ENCODE assay signal across 20 cellular contexts in genomic region chr12:93581370-93581769, GRCh38. TPM values are rescaled to one million over a fixed set of nuclear protein-coding genes. Genes with fewer than 3 reads are reported as not detected.
DNase-seq lines count a peak whose midpoint lies in the region; ATAC-seq, FAIRE-seq and TF ChIP-seq lines count a peak whose summit lies in the region.
"Had no signal": no experiment of that assay in that cellular context is flagged by ENCODE, and none has a peak within 500 bp of the region (broad histone marks: within the 10 kb centered on the region; RNA-seq: fewer than 3 reads in every experiment).

No MANE protein-coding gene starts in this region.

- H2AFZ ChIP-seq in K562 (ENCODE audit: low read depth, low read length), result no peak overlapping the region

- peaks cover 9% of the 10 kb centered on the region for H3K36me3 Mint-ChIP-seq in T-helper 17 cell (ENCODE audit: low read depth)
- H3K36me3 Mint-ChIP-seq in stimulated activated effector memory CD8-positive, alpha-beta T cell treated with anti-CD3 and anti-CD28 coated beads, Interleukin-12 subunit alpha, Interleukin-12 subunit beta, amount 100 ng/mL, for 72 hours, result peaks cover 48% of the 10 kb centered on the region

- 25% methylated on average over 2 of the region's 2 CpGs for WGBS in K562 (ENCODE audit: insufficient coverage, low coverage, missing lambda C conversion rate)

- POLR2A ChIA-PET in K562 (lab: Yijun Ruan, JAX), result interaction anchor here (0.6 to 5.5 kb wide), 5 partner anchors 9 to 521 kb away, joined by 3 to 23 read pairs (median 4); partner anchors contain the start of genes CRADD and SOCS2

- no peak for TF ChIP-seq CTCF in K562 (IDR thresholded peaks at IDR 0.05 in 2 of 3, conservative IDR thresholded peaks at IDR 0.05 in 1 of 3; ENCODE audit: insufficient read depth in 2 of 3, low read depth in 1 of 3, low read length in 3 of 3)

- H4K20me1 ChIP-seq in K562 (replicated peaks; ENCODE audit: control insufficient read depth, insufficient read depth, low read length), result no peaks in the 10 kb centered on the region

- in situ Hi-C loops in K562 (cut with MboI), result no loop called here

- peak overlapping the region; percentile 56 for H3K27ac Mint-ChIP-seq in T-helper 17 cell
- H3K27ac Mint-ChIP-seq in stimulated activated effector memory CD8-positive, alpha-beta T cell treated with anti-CD3 and anti-CD28 coated beads, Interleukin-12 subunit alpha, Interleukin-12 subunit beta, amount 100 ng/mL, for 72 hours, result no peak overlapping the region
- H3K27ac Mint-ChIP-seq: CD8-positive, alpha-beta T cell had no signal

- H3K27ac ChIP-seq in K562 (ENCODE audit: extremely low read depth, low read depth, low read length), result no peak overlapping the region
- H3K27ac ChIP-seq: C4-2B had no signal

- FAIRE-seq in K562 (lab: Jason Lieb, UNC), result no peak
- FAIRE-seq: A204.1, GM12878, HepG2 had no signal

- H3K79me2 ChIP-seq in K562 (ENCODE audit: control insufficient read depth, insufficient read depth, low read length), result peaks cover 28% of the 10 kb centered on the region

- TF ChIP-seq EP300 in K562 (IDR thresholded peaks at IDR 0.05; ENCODE audit: low read length), result no peak

- 0 out of 5 replicates have a peak, but pooled peaks cover 0 to 6% of the 10 kb centered on the region in 2 experiments for H3K4me1 ChIP-seq in K562 (replicated peaks in 1 of 2; ENCODE audit: control insufficient read depth in 2 of 2, insufficient read depth in 2 of 2, low read length in 2 of 2)

- ATAC-seq in T-helper 17 cell (no peak), K562 (no peak)
- no peak for ATAC-seq in stimulated activated effector memory CD8-positive, alpha-beta T cell treated with anti-CD3 and anti-CD28 coated beads, Interleukin-12 subunit alpha, Interleukin-12 subunit beta, amount 100 ng/mL, for 72 hours
- ATAC-seq: CD8-positive, alpha-beta T cell; GM12878; HepG2 had no signal

- no peaks in the 10 kb centered on the region for H3K9me3 ChIP-seq in T-helper 17 cell (ENCODE audit: control insufficient read depth, low read length, poor library complexity, severe bottlenecking)
- H3K9me3 ChIP-seq in K562 (replicated peaks; ENCODE audit: control insufficient read depth, insufficient read depth, low read depth, low read length), result no peaks in the 10 kb centered on the region

- CTCF ChIA-PET in K562 (lab: Yijun Ruan, JAX; ENCODE audit: low intra/inter-chr PET ratio), result no interaction called here

- no peak overlapping the region for H3K4me3 Mint-ChIP-seq in T-helper 17 cell
- no peak overlapping the region for H3K4me3 Mint-ChIP-seq in stimulated activated effector memory CD8-positive, alpha-beta T cell treated with anti-CD3 and anti-CD28 coated beads, Interleukin-12 subunit alpha, Interleukin-12 subunit beta, amount 100 ng/mL, for 72 hours
- H3K4me3 Mint-ChIP-seq: CD8-positive, alpha-beta T cell had no signal

- H3K9me1 ChIP-seq in K562 (ENCODE audit: control insufficient read depth, insufficient read depth, low read length), result no peaks in the 10 kb centered on the region

- no peak overlapping the region for H3K9ac ChIP-seq in K562 (ENCODE audit: insufficient read depth in 1 of 2, low read depth in 2 of 2, low read length in 2 of 2)

- H3K27me3 Mint-ChIP-seq in T-helper 17 cell, result no peaks in the 10 kb centered on the region

- no peak for TF ChIP-seq RAD21 in K562 (CRISPR knock-in tag; conservative IDR thresholded peaks at IDR 0.05 in 1 of 2, IDR thresholded peaks at IDR 0.05 in 1 of 2)

- DNase-seq in T-helper 17 cell (no peak), K562 (ENCODE audit: extremely low read depth in 1 of 4, low spot score in 3 of 4) (no peak), renal cortical epithelial cell (ENCODE audit: low read depth) (peak; percentile 15), NCI-H2227 (lab: John Stamatoyannopoulos, UW; ENCODE audit: unreplicated experiment) (no peak), CD1c-positive myeloid dendritic cell (ENCODE audit: extremely low spot score) (no peak)
- no peak for DNase-seq in stimulated activated effector memory CD8-positive, alpha-beta T cell treated with anti-CD3 and anti-CD28 coated beads, Interleukin-12 subunit alpha, Interleukin-12 subunit beta, amount 100 ng/mL, for 72 hours (ENCODE audit: low spot score in 2 of 2)
- DNase-seq: ACHN; AML-193; CD8-positive, alpha-beta T cell; DMS 273 treated with DMSO at 0.1 percent for 48 hours; DMS53; DND-41; EL; GOT3; H7 had no signal

- no peak overlapping the region for H3K4me2 ChIP-seq in K562 (ENCODE audit: insufficient read depth, low read length)

- H3K27me3 ChIP-seq in K562 (ENCODE audit: control insufficient read depth in 2 of 2, insufficient read depth in 2 of 2, low read length in 2 of 2), result no peaks in the 10 kb centered on the region

- no peak overlapping the region for H3K4me3 ChIP-seq in K562
- H3K4me3 ChIP-seq: GM12878 had no signal

- H3K36me3 ChIP-seq in K562 (ENCODE audit: control insufficient read depth, insufficient read depth, low read length), result peaks cover 55% of the 10 kb centered on the region

- no peaks in the 10 kb centered on the region for H3K9me3 Mint-ChIP-seq in stimulated activated effector memory CD8-positive, alpha-beta T cell treated with anti-CD3 and anti-CD28 coated beads, Interleukin-12 subunit alpha, Interleukin-12 subunit beta, amount 100 ng/mL, for 72 hours
- H3K9me3 Mint-ChIP-seq: CD8-positive, alpha-beta T cell had no signal

- TF ChIP-seq POLR2A in K562 (conservative IDR thresholded peaks at IDR 0.05), result no peak

- intact Hi-C loops in K562 (cut with micrococcal nuclease), result no loop called here

- no TSS peak for BruUV-seq in K562 (replicated peaks; lab: Mats Ljungman, UMichigan)

- H3K4me1 Mint-ChIP-seq in T-helper 17 cell, result peaks cover 30% of the 10 kb centered on the region
- peaks cover 35% of the 10 kb centered on the region for H3K4me1 Mint-ChIP-seq in stimulated activated effector memory CD8-positive, alpha-beta T cell treated with anti-CD3 and anti-CD28 coated beads, Interleukin-12 subunit alpha, Interleukin-12 subunit beta, amount 100 ng/mL, for 72 hours

TF ChIP-seq in K562, 482 proteins besides CTCF, POLR2A, EP300 and RAD21:
- no peak for TF ChIP-seq CEBPG (CRISPR knock-in tag; IDR thresholded peaks at IDR 0.05)
- peak; percentile 61 to 76 for TF ChIP-seq CEBPG (tag; conservative IDR thresholded peaks at IDR 0.05 in 1 of 2, IDR thresholded peaks at IDR 0.05 in 1 of 2)
- no peak for TF ChIP-seq PYGO2 (tag; IDR thresholded peaks at IDR 0.05)
- TF ChIP-seq, protein P1, sequence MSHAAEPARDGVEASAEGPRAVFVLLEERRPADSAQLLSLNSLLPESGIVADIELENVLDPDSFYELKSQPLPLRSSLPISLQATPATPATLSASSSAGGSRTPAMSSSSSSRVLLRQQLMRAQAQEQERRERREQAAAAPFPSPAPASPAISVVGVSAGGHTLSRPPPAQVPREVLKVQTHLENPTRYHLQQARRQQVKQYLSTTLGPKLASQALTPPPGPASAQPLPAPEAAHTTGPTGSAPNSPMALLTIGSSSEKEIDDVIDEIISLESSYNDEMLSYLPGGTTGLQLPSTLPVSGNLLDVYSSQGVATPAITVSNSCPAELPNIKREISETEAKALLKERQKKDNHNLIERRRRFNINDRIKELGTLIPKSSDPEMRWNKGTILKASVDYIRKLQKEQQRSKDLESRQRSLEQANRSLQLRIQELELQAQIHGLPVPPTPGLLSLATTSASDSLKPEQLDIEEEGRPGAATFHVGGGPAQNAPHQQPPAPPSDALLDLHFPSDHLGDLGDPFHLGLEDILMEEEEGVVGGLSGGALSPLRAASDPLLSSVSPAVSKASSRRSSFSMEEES (CRISPR knock-in tag; IDR thresholded peaks at IDR 0.05), result peak; percentile 67
- peak; percentile 83 for TF ChIP-seq CEBPB (tag; IDR thresholded peaks at IDR 0.05)
- TF ChIP-seq RBM39 (optimal IDR thresholded peaks at IDR 0.05; ENCODE audit: low read depth, low read length), result no peak

RNA-seq across cellular contexts. Expression of gene SOCS2, which starts 8.9 kb away (rescaled TPM):
- total RNA-seq in T-helper 17 cell (10 to 100 TPM; 24.3 to 37.7 TPM), K562 (2014; rRNA removed) (140 and 162 TPM in 2 replicates), K562 (2014; rRNA removed; fragmentation: Illumina TruSeq; extraction: Trizol) (95.8 and 106 TPM in 2 replicates), K562 (2015; rRNA removed; fragmentation: Illumina TruSeq; extraction: Trizol) (144 and 150 TPM in 2 replicates), K562 (2021) (90.4 and 92.2 TPM in 2 replicates), renal cortical epithelial cell (6.5 and 36.1 TPM in 2 replicates)
- 86.5 and 141 TPM in 2 replicates for total RNA-seq in K562 (2011; cell fraction: chromatin; rRNA removed; ENCODE audit: low replicate concordance)
- 70.0 and 75.7 TPM in 2 replicates for total RNA-seq in K562 (2011; cell fraction: nucleolus; rRNA removed)
- total RNA-seq in K562 (2011; cell fraction: nucleoplasm; rRNA removed), result 87.0 and 111 TPM in 2 replicates
- polyA plus RNA-seq in K562 (2011; rRNA removed) (95.5 and 98.7 TPM in 2 replicates), K562 (2014; fragmentation: Illumina TruSeq; extraction: Trizol) (122 and 149 TPM in 2 replicates), K562 (2014; fragmentation: Nextera tagmentation; extraction: Ambion mirVana) (10 to 100 TPM; 37.0 to 37.8 TPM), K562 (2014; rRNA removed) (135 and 156 TPM in 2 replicates)
- 78.1 and 92.3 TPM in 2 replicates for polyA plus RNA-seq in K562 (2011; cell fraction: cytosol; rRNA removed)
- polyA plus RNA-seq in K562 (2011; cell fraction: nucleus; rRNA removed), result 131 and 154 TPM in 2 replicates
- polyA plus RNA-seq in K562 (2012), result 96.0 and 204 TPM in 2 replicates
- polyA minus RNA-seq in K562 (2011; rRNA and poly(A)+ RNA removed), result 49.6 and 59.2 TPM in 2 replicates
- polyA minus RNA-seq in K562 (2011; cell fraction: cytosol; rRNA and poly(A)+ RNA removed), result 41.8 and 47.4 TPM in 2 replicates
- polyA minus RNA-seq in K562 (2011; cell fraction: nucleus; rRNA and poly(A)+ RNA removed), result 58.6 and 82.4 TPM in 2 replicates
- total RNA-seq: G401 had no signal
